In genomic region chr6:75368151-75368779, GRCh38 we compare ENCODE assay signal across 8 cellular contexts.
A peak's percentile ranks its signal among the peaks of the same experiment; 100 is the strongest.
DNase-seq lines count a peak whose midpoint lies in the region; ATAC-seq and TF ChIP-seq lines count a peak whose summit lies in the region.

No MANE protein-coding gene starts in this region.

- peak; percentile 53 for ATAC-seq in GM19395 (IDR thresholded peaks at IDR 0.05; ENCODE audit: unreplicated experiment)
- peak; percentile 70 for ATAC-seq in RWPE2 (ENCODE audit: low read depth)
- peak; percentile 81 for ATAC-seq in left ventricle myocardium superior
- ATAC-seq in CD4-positive, alpha-beta T cell (ENCODE audit: poor library complexity), result no peak
- ATAC-seq in GM19351 (IDR thresholded peaks at IDR 0.05; ENCODE audit: unreplicated experiment), result no peak

- POLR2A ChIA-PET in CD4-positive, alpha-beta T cell (lab: Charles Lee), result no interaction called here

- H3K27ac Mint-ChIP-seq in CD4-positive, alpha-beta T cell, result no peak overlapping the region

- H3K9me3 ChIP-seq in RWPE2 (ENCODE audit: severe bottlenecking) (no peaks in the 10 kb centered on the region), MG63 (no peaks in the 10 kb centered on the region)
- H3K9me3 ChIP-seq in CD4-positive, alpha-beta T cell (ENCODE audit: control insufficient read depth, low read length), result no peaks in the 10 kb centered on the region

- H3K27me3 Mint-ChIP-seq in CD4-positive, alpha-beta T cell, result peaks cover 16% of the 10 kb centered on the region

- in situ Hi-C loops in ACHN (cut with HindIII; ENCODE audit: low pct_ligation_motif_present, low pct_unique_long_range_greater_than_20kb, low sequenced_read_pairs), result no loop called here

- CTCF ChIA-PET in CD4-positive, alpha-beta T cell (lab: Charles Lee), result no interaction called here

- no peaks in the 10 kb centered on the region for H3K4me1 Mint-ChIP-seq in CD4-positive, alpha-beta T cell (ENCODE audit: low read depth)

- no peaks in the 10 kb centered on the region for H3K4me1 ChIP-seq in RWPE2 (ENCODE audit: insufficient read depth, poor library complexity, severe bottlenecking)

- no peak overlapping the region for H3K4me3 ChIP-seq in RWPE2 (ENCODE audit: severe bottlenecking)
- H3K4me3 ChIP-seq in MG63, result no peak overlapping the region

- DNase-seq in ACHN, result peak; percentile 60
- no peak for DNase-seq in RWPE2 (ENCODE audit: low spot score)
- DNase-seq in left ventricle myocardium superior, result peak; percentile 31
- no peak for DNase-seq in CD4-positive, alpha-beta T cell
- DNase-seq in MG63, result no peak
- no peak for DNase-seq in ureter (ENCODE audit: low spot score)

- H3K36me3 ChIP-seq in RWPE2 (ENCODE audit: low read depth) (no peaks in the 10 kb centered on the region), MG63 (no peaks in the 10 kb centered on the region)

- TF ChIP-seq CTCF in RWPE2 (IDR thresholded peaks at IDR 0.05; ENCODE audit: poor library complexity, severe bottlenecking), result peak; percentile 52
- TF ChIP-seq CTCF in CD4-positive, alpha-beta T cell (IDR thresholded peaks at IDR 0.05), result no peak

- no peaks in the 10 kb centered on the region for H3K36me3 Mint-ChIP-seq in CD4-positive, alpha-beta T cell (ENCODE audit: low read depth)

- no peak overlapping the region for H3K4me3 Mint-ChIP-seq in CD4-positive, alpha-beta T cell

- intact Hi-C loops in left ventricle myocardium superior (cut with micrococcal nuclease), result loop anchor here (10.0 kb wide), 1 partner anchor 127 kb away; the partner anchor contains the start of gene FILIP1
- intact Hi-C loops in CD4-positive, alpha-beta T cell (cut with DNase I, micrococcal nuclease), result no loop called here

- H3K27me3 ChIP-seq in RWPE2 (ENCODE audit: insufficient read depth, poor library complexity, severe bottlenecking) (no peaks in the 10 kb centered on the region), MG63 (no peaks in the 10 kb centered on the region)
- H3K27me3 ChIP-seq in CD4-positive, alpha-beta T cell (ENCODE audit: control insufficient read depth, insufficient read depth, low read length), result no peaks in the 10 kb centered on the region

- H3K9me3 Mint-ChIP-seq in CD4-positive, alpha-beta T cell, result no peaks in the 10 kb centered on the region

- no peak overlapping the region for H3K27ac ChIP-seq in RWPE2 (ENCODE audit: poor library complexity, severe bottlenecking)
- H3K27ac ChIP-seq in CD4-positive, alpha-beta T cell (ENCODE audit: low read depth, low read length), result no peak overlapping the region

Comparison
In these comparisons a context has a peak if more than half of its experiments do, and no peak if none do; other contexts are left out.
1. DNase-seq: peak in ACHN (single experiment) and left ventricle myocardium superior (single experiment); none in RWPE2 (single experiment), CD4-positive, alpha-beta T cell (0 of 10), MG63 (single experiment) and ureter (single experiment).
2. ATAC-seq: peak in GM19395 (single experiment), RWPE2 (single experiment) and left ventricle myocardium superior (single experiment); none in CD4-positive, alpha-beta T cell (single experiment) and GM19351 (single experiment).